In genomic region chr11:6474423-6474792, GRCh38 we compare ENCODE assay signal across 8 cellular contexts. TPM values are rescaled to one million over a fixed set of nuclear protein-coding genes. Genes with fewer than 3 reads are reported as not detected.
DNase-seq lines count a peak whose midpoint lies in the region; ATAC-seq and TF ChIP-seq lines count a peak whose summit lies in the region.

No MANE protein-coding gene starts in this region.

- H2AFZ ChIP-seq in GM23338: peak overlapping the region; percentile 25; the same call in 1 of the 2 replicates

- peaks cover 31% of the 10 kb centered on the region for H3K4me1 Mint-ChIP-seq in GM23338

- no peaks in the 10 kb centered on the region for H3K27me3 ChIP-seq in GM23338 (ENCODE audit: insufficient read depth)
- H3K27me3 ChIP-seq in gastroesophageal sphincter: no peaks in the 10 kb centered on the region
- no peaks in the 10 kb centered on the region for H3K27me3 ChIP-seq in skeletal muscle tissue (ENCODE audit: control insufficient read depth in 3 of 3, insufficient read depth in 3 of 3, low read length in 3 of 3)

- H3K9me3 ChIP-seq in gastroesophageal sphincter (no peaks in the 10 kb centered on the region), skeletal muscle tissue (ENCODE audit: control insufficient read depth in 3 of 3, low read length in 3 of 3) (no peaks in the 10 kb centered on the region)

- H3K36me3 ChIP-seq in GM23338 (ENCODE audit: insufficient read depth) (peaks cover 4% of the 10 kb centered on the region; the same call in 1 of the 2 replicates), gastroesophageal sphincter (peaks cover 0 to 33% of the 10 kb centered on the region in 2 donors), skeletal muscle tissue (ENCODE audit: control insufficient read depth in 3 of 3, insufficient read depth in 3 of 3, low read length in 3 of 3) (peaks cover 26 to 27% (median 27%) of the 10 kb centered on the region in 3 donors)

- H3K9me2 ChIP-seq in GM23338 (ENCODE audit: insufficient read depth): no peaks in the 10 kb centered on the region

- peak overlapping the region; percentile 82 to 85 (median 85) for H3K9ac ChIP-seq in skeletal muscle tissue (ENCODE audit: low read depth in 1 of 3, low read length in 3 of 3)

- H3K4me3 ChIP-seq in GM23338 (peak overlapping the region; percentile 93), WI38 (ENCODE audit: low read depth, low read length) (peak overlapping the region; percentile 57), gastroesophageal sphincter (peak overlapping the region; percentile 69 to 82), skeletal muscle tissue (ENCODE audit: low read length in 3 of 3) (peak overlapping the region; percentile 70 to 77 (median 75))

- DNase-seq in GM23338 (ENCODE audit: low spot score) (no peak), NCI-H187 (lab: John Stamatoyannopoulos, UW) (no peak), NCI-H187 treated with DMSO at 0.1 percent for 48 hours (lab: John Stamatoyannopoulos, UW) (no peak), HK-2 (ENCODE audit: unreplicated experiment) (no peak)
- DNase-seq in effector CD8-positive, alpha-beta T cell (lab: John Stamatoyannopoulos, UW): no peak

- H3K27ac Mint-ChIP-seq in GM23338: peak overlapping the region; percentile 94

- H4K20me1 ChIP-seq in GM23338 (replicated peaks; ENCODE audit: insufficient read depth): peaks cover 4% of the 10 kb centered on the region

- H3K27me3 Mint-ChIP-seq in GM23338 (ENCODE audit: insufficient read depth, low read depth, poor library complexity): peaks cover 15% of the 10 kb centered on the region

- no peak for TF ChIP-seq POLR2A in gastroesophageal sphincter (IDR thresholded peaks at IDR 0.05)

- H3K4me3 Mint-ChIP-seq in GM23338: peak overlapping the region; percentile 74

- no peak for TF ChIP-seq EP300 in gastroesophageal sphincter (IDR thresholded peaks at IDR 0.05)

- H3K9me3 Mint-ChIP-seq in GM23338: no peaks in the 10 kb centered on the region

- 0 out of 2 replicates have a peak, but pooled peaks cover 13% of the 10 kb centered on the region for H3F3A ChIP-seq in GM23338 (replicated peaks; ENCODE audit: low read depth)

- no peak for TF ChIP-seq CTCF in GM23338 (conservative IDR thresholded peaks at IDR 0.05; ENCODE audit: low read depth in 2 of 2)
- TF ChIP-seq CTCF in WI38 (IDR thresholded peaks at IDR 0.05; ENCODE audit: low read depth, low read length): no peak; the same call in 1 of the 2 replicates
- no peak for TF ChIP-seq CTCF in gastroesophageal sphincter (IDR thresholded peaks at IDR 0.05)

- H3K4me1 ChIP-seq in GM23338 (ENCODE audit: insufficient read depth): peaks cover 22% of the 10 kb centered on the region
- peaks cover 0 to 64% (median 15%) of the 10 kb centered on the region in 3 donors for H3K4me1 ChIP-seq in gastroesophageal sphincter
- H3K4me1 ChIP-seq in skeletal muscle tissue (ENCODE audit: control insufficient read depth in 3 of 3, insufficient read depth in 3 of 3, low read length in 3 of 3): peaks cover 18 to 22% (median 20%) of the 10 kb centered on the region in 3 donors

- peaks cover 1% of the 10 kb centered on the region; the same call in 1 of the 2 replicates for H3K79me2 ChIP-seq in GM23338 (replicated peaks; ENCODE audit: insufficient read depth)

- WGBS in gastroesophageal sphincter (ENCODE audit: low coverage in 1 of 2), 2 donors: 0 to 9% methylated on average over 1 to 2 of the region's 6 CpGs

- ATAC-seq in GM23338 (no peak), gastroesophageal sphincter (no peak)

- H3K36me3 Mint-ChIP-seq in GM23338 (ENCODE audit: low read depth): peaks cover 31% of the 10 kb centered on the region

- H3K27ac ChIP-seq in GM23338 (ENCODE audit: low read depth): peak overlapping the region; percentile 91
- H3K27ac ChIP-seq in gastroesophageal sphincter: peak overlapping the region; percentile 79 to 98 (median 95)
- peak overlapping the region; percentile 89 for H3K27ac ChIP-seq in skeletal muscle tissue (ENCODE audit: low read depth, low read length)

- peak overlapping the region; percentile 82 for H3K4me2 ChIP-seq in GM23338

TF ChIP-seq in GM23338, 12 proteins besides CTCF, POLR2A, EP300 and RAD21 (continues in another document):
- TF ChIP-seq JUNB (IDR thresholded peaks at IDR 0.05; ENCODE audit: unreplicated experiment) (no peak), ZNF462 (CRISPR knock-in tag; IDR thresholded peaks at IDR 0.05) (no peak), ZNF114 (CRISPR knock-in tag; IDR thresholded peaks at IDR 0.05) (no peak), EZH2phosphoT487 (IDR thresholded peaks at IDR 0.05; ENCODE audit: unreplicated experiment) (no peak), EZH2 (IDR thresholded peaks at IDR 0.05; ENCODE audit: low read depth, unreplicated experiment) (no peak), ZNF331 (CRISPR knock-in tag; IDR thresholded peaks at IDR 0.05; ENCODE audit: low read depth) (no peak), STAT1 (IDR thresholded peaks at IDR 0.05; ENCODE audit: unreplicated experiment) (no peak)

RNA-seq across cellular contexts. Expression of gene TRIM3, which starts 0.7 kb away (rescaled TPM):
- total RNA-seq in GM23338 (2014; rRNA removed; shearing (Covaris generic)): 15.0 and 21.1 TPM in 2 replicates
- 7.3 and 7.9 TPM in 2 replicates for polyA plus RNA-seq in GM23338 (2016; fragmentation: Nextera tagmentation; extraction: Ambion mirVana)
- total RNA-seq in gastroesophageal sphincter (10 to 100 TPM; 19.9 to 31.7 (median 23.7) TPM), skeletal muscle tissue (8.4 TPM)

RNA-seq across cellular contexts. Expression of gene ARFIP2, which starts 6.7 kb away (rescaled TPM):
- total RNA-seq in GM23338 (2014; rRNA removed; shearing (Covaris generic)): 61.5 and 65.4 TPM in 2 replicates
- 34.8 and 35.4 TPM in 2 replicates for polyA plus RNA-seq in GM23338 (2016; fragmentation: Nextera tagmentation; extraction: Ambion mirVana)
- total RNA-seq in gastroesophageal sphincter (10 to 100 TPM; 35.7 to 55.1 (median 51.2) TPM), skeletal muscle tissue (14.1 TPM)

RNA-seq across cellular contexts. Expression of gene TIMM10B, which starts 6.9 kb away (rescaled TPM):
- total RNA-seq in GM23338 (2014; rRNA removed; shearing (Covaris generic)): 54.2 and 76.4 TPM in 2 replicates
- polyA plus RNA-seq in GM23338 (2016; fragmentation: Nextera tagmentation; extraction: Ambion mirVana): 25.0 and 30.8 TPM in 2 replicates
- total RNA-seq in gastroesophageal sphincter (10 to 100 TPM; 37.3 to 69.0 (median 47.0) TPM), skeletal muscle tissue (19.8 TPM)

RNA-seq across cellular contexts. Expression of gene DNHD1, which starts 22.7 kb away (rescaled TPM):
- total RNA-seq in GM23338 (2014; rRNA removed; shearing (Covaris generic)): 7.2 and 9.6 TPM in 2 replicates
- polyA plus RNA-seq in GM23338 (2016; fragmentation: Nextera tagmentation; extraction: Ambion mirVana): 2.5 and 3.6 TPM in 2 replicates
- total RNA-seq in gastroesophageal sphincter (10 to 100 TPM in 2 of 4 donors, 1 to 10 TPM in 2; 2.9 to 20.9 (median 9.8) TPM), skeletal muscle tissue (4.7 TPM)

RNA-seq across cellular contexts. Expression of gene HPX, which starts 33.6 kb away (rescaled TPM):
- 0.50 and 0.63 TPM in 2 replicates for total RNA-seq in GM23338 (2014; rRNA removed; shearing (Covaris generic))
- polyA plus RNA-seq in GM23338 (2016; fragmentation: Nextera tagmentation; extraction: Ambion mirVana): 0.47 and 0.71 TPM in 2 replicates
- total RNA-seq in gastroesophageal sphincter: 1 to 10 TPM in 1 of 4 donors, under 1 TPM in 1, not detected in 2; 0.31 to 3.6 TPM
- total RNA-seq in skeletal muscle tissue: 3.1 TPM
